In the genomic region with DNA sequence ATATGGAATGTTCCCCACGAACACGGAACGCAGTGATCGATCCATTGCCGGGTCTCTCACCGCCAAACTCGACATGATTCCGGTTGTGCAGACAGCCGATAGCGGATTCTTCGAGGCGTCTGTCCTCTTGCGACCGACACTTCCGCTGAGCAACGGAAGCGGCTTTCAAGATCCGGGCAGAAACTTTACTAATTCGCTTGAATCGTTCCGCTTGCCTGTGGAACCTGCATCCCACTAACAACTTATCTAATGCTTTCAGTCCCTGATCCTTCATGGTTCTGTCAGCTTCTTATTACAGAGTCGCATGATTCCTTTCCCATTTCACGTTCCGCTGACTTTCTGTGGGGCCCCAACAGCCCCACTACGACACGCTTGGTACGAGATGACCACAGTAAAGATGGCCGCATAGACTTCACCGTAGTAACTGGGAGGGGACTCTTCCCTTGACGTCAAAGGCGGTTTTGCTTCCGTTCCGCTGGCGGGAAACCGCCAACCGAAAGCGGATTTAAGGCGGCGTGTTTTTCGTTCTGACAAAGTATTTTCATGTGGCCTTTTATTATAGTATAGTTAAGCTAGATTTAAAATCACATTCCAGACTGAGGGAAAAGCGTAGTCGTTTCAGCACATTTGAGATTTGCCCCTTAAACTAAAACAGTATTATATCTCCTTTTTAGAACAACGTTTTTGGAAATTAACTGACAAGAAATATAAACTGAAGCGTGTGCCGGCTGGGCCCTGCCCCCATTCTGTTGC, we compare ENCODE assay signal across 8 cellular contexts. TPM values are rescaled to one million over a fixed set of nuclear protein-coding genes. Genes with fewer than 3 reads are reported as not detected.
DNase-seq lines count a peak whose midpoint lies in the region; ATAC-seq and TF ChIP-seq lines count a peak whose summit lies in the region.

A gene with protein sequence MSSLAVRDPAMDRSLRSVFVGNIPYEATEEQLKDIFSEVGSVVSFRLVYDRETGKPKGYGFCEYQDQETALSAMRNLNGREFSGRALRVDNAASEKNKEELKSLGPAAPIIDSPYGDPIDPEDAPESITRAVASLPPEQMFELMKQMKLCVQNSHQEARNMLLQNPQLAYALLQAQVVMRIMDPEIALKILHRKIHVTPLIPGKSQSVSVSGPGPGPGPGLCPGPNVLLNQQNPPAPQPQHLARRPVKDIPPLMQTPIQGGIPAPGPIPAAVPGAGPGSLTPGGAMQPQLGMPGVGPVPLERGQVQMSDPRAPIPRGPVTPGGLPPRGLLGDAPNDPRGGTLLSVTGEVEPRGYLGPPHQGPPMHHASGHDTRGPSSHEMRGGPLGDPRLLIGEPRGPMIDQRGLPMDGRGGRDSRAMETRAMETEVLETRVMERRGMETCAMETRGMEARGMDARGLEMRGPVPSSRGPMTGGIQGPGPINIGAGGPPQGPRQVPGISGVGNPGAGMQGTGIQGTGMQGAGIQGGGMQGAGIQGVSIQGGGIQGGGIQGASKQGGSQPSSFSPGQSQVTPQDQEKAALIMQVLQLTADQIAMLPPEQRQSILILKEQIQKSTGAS (minus strand): TSS at position 121 of the 753 bp plus-strand sequence. CDS start 46 bp downstream, at position 75.

- H3K4me1 ChIP-seq in RWPE2 (ENCODE audit: insufficient read depth, poor library complexity, severe bottlenecking): peaks cover 10% of the 10 kb centered on the region

- H3K4me3 ChIP-seq in LNCaP clone FGC (ENCODE audit: low read depth, low read length) (peak within 1 kb of the TSS; percentile 81), RWPE2 (ENCODE audit: severe bottlenecking) (peak within 1 kb of the TSS; percentile 49)

- no peak for TF ChIP-seq CTCF in LNCaP clone FGC (IDR thresholded peaks at IDR 0.05; ENCODE audit: control insufficient read depth, extremely low read depth, insufficient read depth)
- no peak for TF ChIP-seq CTCF in RWPE2 (IDR thresholded peaks at IDR 0.05; ENCODE audit: poor library complexity, severe bottlenecking)
- TF ChIP-seq CTCF in natural killer cell (IDR thresholded peaks at IDR 0.05): no peak

- no peaks in the 10 kb centered on the region for H3K9me3 ChIP-seq in RWPE2 (ENCODE audit: severe bottlenecking)

- H3K9me3 Mint-ChIP-seq in activated T-helper 2 cell treated with anti-CD3 and anti-CD28 coated beads, Interferon-gamma antibody, Interleukin-2, Interleukin-4, amounts not matched to agents 10 μg/mL and 5 μg/mL and 100 μg/mL, durations not matched to agents 14 hours and 24 hours and 36 hours: peaks cover 12% of the 10 kb centered on the region
- no peaks in the 10 kb centered on the region for H3K9me3 Mint-ChIP-seq in natural killer cell

- DNase-seq in Daoy (ENCODE audit: low read depth): peak; percentile 90
- DNase-seq in GOT3 (lab: John Stamatoyannopoulos, UW): peak; percentile 68
- peak; percentile 84 for DNase-seq in LNCaP clone FGC (ENCODE audit: low read depth)
- peak; percentile 78 for DNase-seq in RWPE2 (ENCODE audit: low spot score)
- peak; percentile 87 for DNase-seq in activated T-helper 2 cell treated with anti-CD3 and anti-CD28 coated beads, Interferon-gamma antibody, Interleukin-2, Interleukin-4, amounts not matched to agents 10 μg/mL and 5 μg/mL and 100 μg/mL, durations not matched to agents 14 hours and 24 hours and 36 hours (ENCODE audit: low spot score)
- DNase-seq in fibroblast of peridontal ligament (ENCODE audit: extremely low read depth): peak; percentile 97
- peak; percentile 90 for DNase-seq in natural killer cell
- peak; percentile 84 for DNase-seq in stimulated activated naive CD4-positive, alpha-beta T cell treated with Interleukin-2 at 50 U/mL for 16 hours (lab: John Stamatoyannopoulos, UW)

- no peaks in the 10 kb centered on the region for H3K27me3 Mint-ChIP-seq in activated T-helper 2 cell treated with anti-CD3 and anti-CD28 coated beads, Interferon-gamma antibody, Interleukin-2, Interleukin-4, amounts not matched to agents 10 μg/mL and 5 μg/mL and 100 μg/mL, durations not matched to agents 14 hours and 24 hours and 36 hours (ENCODE audit: low read depth)
- H3K27me3 Mint-ChIP-seq in natural killer cell (ENCODE audit: low read depth in 2 of 2): no peaks in the 10 kb centered on the region

- H3K36me3 Mint-ChIP-seq in activated T-helper 2 cell treated with anti-CD3 and anti-CD28 coated beads, Interferon-gamma antibody, Interleukin-2, Interleukin-4, amounts not matched to agents 10 μg/mL and 5 μg/mL and 100 μg/mL, durations not matched to agents 14 hours and 24 hours and 36 hours (ENCODE audit: low read depth): peaks cover 49% of the 10 kb centered on the region
- H3K36me3 Mint-ChIP-seq in natural killer cell: peaks cover 7% of the 10 kb centered on the region

- H3K27ac Mint-ChIP-seq in activated T-helper 2 cell treated with anti-CD3 and anti-CD28 coated beads, Interferon-gamma antibody, Interleukin-2, Interleukin-4, amounts not matched to agents 10 μg/mL and 5 μg/mL and 100 μg/mL, durations not matched to agents 14 hours and 24 hours and 36 hours: peak within 1 kb of the TSS; percentile 100
- peak within 1 kb of the TSS; percentile 98 to 100 for H3K27ac Mint-ChIP-seq in natural killer cell

- H3K4me3 Mint-ChIP-seq in activated T-helper 2 cell treated with anti-CD3 and anti-CD28 coated beads, Interferon-gamma antibody, Interleukin-2, Interleukin-4, amounts not matched to agents 10 μg/mL and 5 μg/mL and 100 μg/mL, durations not matched to agents 14 hours and 24 hours and 36 hours (ENCODE audit: low read depth): peak within 1 kb of the TSS; percentile 99
- H3K4me3 Mint-ChIP-seq in natural killer cell: peak within 1 kb of the TSS; percentile 99

- intact Hi-C loops in activated T-helper 2 cell treated with anti-CD3 and anti-CD28 coated beads, Interferon-gamma antibody, Interleukin-2, Interleukin-4, amounts not matched to agents 10 μg/mL and 5 μg/mL and 100 μg/mL, durations not matched to agents 14 hours and 24 hours and 36 hours (cut with micrococcal nuclease): loop anchor here (1.0 to 5.0 kb wide), 2 partner anchors 8 to 178 kb away; no protein-coding TSS in a partner anchor
- intact Hi-C loops in natural killer cell (cut with micrococcal nuclease): loop anchor here (10.0 kb wide), 2 partner anchors 175 to 1075 kb away; a partner anchor contains a TSS

- peaks cover 57% of the 10 kb centered on the region for H3K4me1 Mint-ChIP-seq in activated T-helper 2 cell treated with anti-CD3 and anti-CD28 coated beads, Interferon-gamma antibody, Interleukin-2, Interleukin-4, amounts not matched to agents 10 μg/mL and 5 μg/mL and 100 μg/mL, durations not matched to agents 14 hours and 24 hours and 36 hours (ENCODE audit: low read depth)
- H3K4me1 Mint-ChIP-seq in natural killer cell: peaks cover 50 to 53% of the 10 kb centered on the region in 2 donors

- ATAC-seq in RWPE2 (ENCODE audit: low read depth) (peak; percentile 88), natural killer cell (peak; percentile 86 to 94 (median 90))

- peak within 1 kb of the TSS; percentile 70 for H3K27ac ChIP-seq in RWPE2 (ENCODE audit: poor library complexity, severe bottlenecking)

- peaks cover 33% of the 10 kb centered on the region for H3K36me3 ChIP-seq in RWPE2 (ENCODE audit: low read depth)

- H3K27me3 ChIP-seq in RWPE2 (ENCODE audit: insufficient read depth, poor library complexity, severe bottlenecking): no peaks in the 10 kb centered on the region

RNA-seq across cellular contexts. Expression of the gene that starts here (rescaled TPM):
- total RNA-seq in Daoy (2014; rRNA removed; shearing (Covaris generic)): 16.9 and 17.9 TPM in 2 replicates
- 39.0 and 41.2 TPM in 2 replicates for total RNA-seq in activated T-helper 2 cell treated with anti-CD3 and anti-CD28 coated beads, Interferon-gamma antibody, Interleukin-2, Interleukin-4, amounts not matched to agents 10 μg/mL and 5 μg/mL and 100 μg/mL, durations not matched to agents 14 hours and 24 hours and 36 hours
- 10 to 100 TPM; 29.8 to 34.8 (median 32.8) TPM for total RNA-seq in natural killer cell

Comparison
In these comparisons a context has a peak if more than half of its experiments do, and no peak if none do; other contexts are left out.
1. Peak in every context shown above with its lines: DNase-seq, ATAC-seq, H3K4me3 ChIP-seq and H3K27ac ChIP-seq.